12 cellular contexts compared by ENCODE assay signal in the genomic region with DNA sequence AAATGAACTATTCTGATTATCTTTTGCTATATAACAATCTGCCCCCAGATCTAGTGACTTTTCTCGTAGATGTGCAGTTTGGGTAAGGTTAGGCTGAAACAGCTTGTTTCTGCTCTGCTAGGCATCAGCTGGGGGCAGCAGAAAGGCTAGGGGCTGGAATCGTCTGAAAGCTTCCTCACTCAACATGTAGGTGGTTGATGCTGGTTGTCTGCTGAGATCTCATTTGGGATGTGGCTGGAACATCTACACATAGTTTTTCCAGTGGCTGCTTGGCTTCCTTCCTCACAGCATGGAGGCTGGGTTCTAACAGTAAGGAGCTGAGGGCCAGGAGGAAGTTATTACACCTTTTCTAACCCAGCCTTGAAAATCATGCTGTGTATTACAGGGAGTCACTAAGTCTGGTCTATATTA. TPM values are rescaled to one million over a fixed set of nuclear protein-coding genes. Genes with fewer than 3 reads are reported as not detected.
DNase-seq lines count a peak whose midpoint lies in the region; ATAC-seq and TF ChIP-seq lines count a peak whose summit lies in the region.
"Had no signal": no experiment of that assay in that cellular context is flagged by ENCODE, and none has a peak within 500 bp of the region (broad histone marks: within the 10 kb centered on the region; RNA-seq: fewer than 3 reads in every experiment).

No MANE protein-coding gene starts in this region.

- peak overlapping the region; percentile 50 for H3K27ac Mint-ChIP-seq in stimulated activated naive CD8-positive, alpha-beta T cell treated with anti-CD3 and anti-CD28 coated beads, Interleukin-15, Interleukin-2, amounts not matched to agents 100 ng/mL and 50 ng/mL, for 24 hours
- H3K27ac Mint-ChIP-seq in T-helper 17 cell (no peak overlapping the region), immature natural killer cell (peak overlapping the region; percentile 2 to 75 (median 36))
- H3K27ac Mint-ChIP-seq: activated CD4-positive, alpha-beta T cell treated with anti-CD3 and anti-CD28 coated beads, Interleukin-2, amount 10 ng/mL, durations not matched to agents 24 days and 14 days had no signal

- H3K4me3 ChIP-seq in upper lobe of right lung: no peak overlapping the region

- H3K36me3 ChIP-seq in upper lobe of right lung: no peaks in the 10 kb centered on the region

- DNase-seq in stimulated activated naive CD8-positive, alpha-beta T cell treated with anti-CD3 and anti-CD28 coated beads, Interleukin-15, Interleukin-2, amounts not matched to agents 100 U/mL and 50 U/mL, for 24 hours: no peak
- DNase-seq in T-helper 17 cell (no peak), immature natural killer cell (no peak), upper lobe of right lung (no peak), pons (ENCODE audit: low spot score) (no peak)
- DNase-seq in stimulated activated CD4-positive, alpha-beta T cell treated with anti-CD3 and anti-CD28 coated beads, Interleukin-12 subunit alpha, Interleukin-12 subunit beta, amount 100 ng/mL, for 4 hours: no peak
- DNase-seq: activated CD4-positive, alpha-beta T cell treated with anti-CD3 and anti-CD28 coated beads, Interleukin-2, amount 10 ng/mL, durations not matched to agents 24 days and 14 days; activated T-cell treated with anti-CD3 and anti-CD28 coated beads for 4 hours; NCI-H2107; stimulated activated CD4-positive, alpha-beta T cell treated with anti-CD3 and anti-CD28 coated beads, Interleukin-4, amount 100 ng/mL, for 24 hours had no signal

- H3K9me3 Mint-ChIP-seq in stimulated activated naive CD8-positive, alpha-beta T cell treated with anti-CD3 and anti-CD28 coated beads, Interleukin-15, Interleukin-2, amounts not matched to agents 100 ng/mL and 50 ng/mL, for 24 hours: peaks cover 3% of the 10 kb centered on the region
- H3K9me3 Mint-ChIP-seq in immature natural killer cell: no peaks in the 10 kb centered on the region

- H3K27me3 ChIP-seq in upper lobe of right lung: no peaks in the 10 kb centered on the region

- no peak for TF ChIP-seq CTCF in upper lobe of right lung (IDR thresholded peaks at IDR 0.05)

- peaks cover 8% of the 10 kb centered on the region for H3K4me1 ChIP-seq in upper lobe of right lung

- H3K36me3 Mint-ChIP-seq in stimulated activated naive CD8-positive, alpha-beta T cell treated with anti-CD3 and anti-CD28 coated beads, Interleukin-15, Interleukin-2, amounts not matched to agents 100 ng/mL and 50 ng/mL, for 24 hours (ENCODE audit: low read depth): peaks cover 18% of the 10 kb centered on the region
- H3K36me3 Mint-ChIP-seq in T-helper 17 cell (ENCODE audit: low read depth) (no peaks in the 10 kb centered on the region), immature natural killer cell (peaks cover 0 to 6% (median 0%) of the 10 kb centered on the region in 3 donors)

- intact Hi-C loops in upper lobe of right lung (cut with DNase I): no loop called here

- no peak for ATAC-seq in stimulated activated naive CD8-positive, alpha-beta T cell treated with anti-CD3 and anti-CD28 coated beads, Interleukin-15, Interleukin-2, amounts not matched to agents 100 U/mL and 50 U/mL, for 24 hours
- ATAC-seq in T-helper 17 cell (peak; percentile 21), upper lobe of right lung (peak; percentile 21), HG02852 (IDR thresholded peaks at IDR 0.05; ENCODE audit: unreplicated experiment) (no peak)

- no peak overlapping the region for H3K27ac ChIP-seq in upper lobe of right lung

- H3K9me3 ChIP-seq in T-helper 17 cell (ENCODE audit: control insufficient read depth, low read length, poor library complexity, severe bottlenecking) (no peaks in the 10 kb centered on the region), upper lobe of right lung (no peaks in the 10 kb centered on the region)

- H3K4me3 Mint-ChIP-seq in stimulated activated naive CD8-positive, alpha-beta T cell treated with anti-CD3 and anti-CD28 coated beads, Interleukin-15, Interleukin-2, amounts not matched to agents 100 ng/mL and 50 ng/mL, for 24 hours: no peak overlapping the region
- H3K4me3 Mint-ChIP-seq in T-helper 17 cell (peak overlapping the region; percentile 66), immature natural killer cell (peak overlapping the region; percentile 0 to 71 (median 57))
- H3K4me3 Mint-ChIP-seq: activated CD4-positive, alpha-beta T cell treated with anti-CD3 and anti-CD28 coated beads, Interleukin-2, amount 10 ng/mL, durations not matched to agents 24 days and 14 days had no signal

- peaks cover 68% of the 10 kb centered on the region for H3K4me1 Mint-ChIP-seq in stimulated activated naive CD8-positive, alpha-beta T cell treated with anti-CD3 and anti-CD28 coated beads, Interleukin-15, Interleukin-2, amounts not matched to agents 100 ng/mL and 50 ng/mL, for 24 hours (ENCODE audit: low read depth)
- H3K4me1 Mint-ChIP-seq in T-helper 17 cell (peaks cover 40% of the 10 kb centered on the region), immature natural killer cell (peaks cover 68 to 97% of the 10 kb centered on the region in 2 donors)

- no peaks in the 10 kb centered on the region for H3K27me3 Mint-ChIP-seq in stimulated activated naive CD8-positive, alpha-beta T cell treated with anti-CD3 and anti-CD28 coated beads, Interleukin-15, Interleukin-2, amounts not matched to agents 100 ng/mL and 50 ng/mL, for 24 hours
- H3K27me3 Mint-ChIP-seq in T-helper 17 cell (no peaks in the 10 kb centered on the region), immature natural killer cell (ENCODE audit: low read depth in 3 of 3) (peaks cover 0 to 2% (median 2%) of the 10 kb centered on the region in 3 donors)
- H3K27me3 Mint-ChIP-seq: activated CD4-positive, alpha-beta T cell treated with anti-CD3 and anti-CD28 coated beads, Interleukin-2, amount 10 ng/mL, durations not matched to agents 24 days and 14 days had no signal

RNA-seq across cellular contexts. Expression of a gene that starts 30.2 kb away (rescaled TPM):
- 10 to 100 TPM; 71.5 to 82.3 TPM for total RNA-seq in T-helper 17 cell
- 10 to 100 TPM; 36.3 to 72.4 (median 43.5) TPM for polyA plus RNA-seq in immature natural killer cell
- total RNA-seq in upper lobe of right lung: 48.1 TPM

Comparison
In these comparisons a context has a peak if more than half of its experiments do, and no peak if none do; other contexts are left out.
1. ATAC-seq: peak in T-helper 17 cell (single experiment) and upper lobe of right lung (single experiment); none in stimulated activated naive CD8-positive, alpha-beta T cell treated with anti-CD3 and anti-CD28 coated beads, Interleukin-15, Interleukin-2, amounts not matched to agents 100 U/mL and 50 U/mL, for 24 hours (single experiment) and HG02852 (single experiment).